In genomic region chr14:24065408-24065807, GRCh38 we compare ENCODE assay signal across 28 cellular contexts. TPM values are rescaled to one million over a fixed set of nuclear protein-coding genes. Genes with fewer than 3 reads are reported as not detected.
"Had no signal": no experiment of that assay in that cellular context is flagged by ENCODE, and none has a peak within 500 bp of the region (broad histone marks: within the 10 kb centered on the region; RNA-seq: fewer than 3 reads in every experiment).

No MANE protein-coding gene starts in this region.

- H3K27ac ChIP-seq: dorsolateral prefrontal cortex, epithelial cell of prostate, gastrocnemius medialis, lower lobe of right lung, pancreas, stomach, thyroid gland had no signal

- DNase-seq: effector CD4-positive, alpha-beta T cell; foreskin fibroblast; gastrocnemius medialis; lower lobe of right lung; naive thymus-derived CD8-positive, alpha-beta T cell; nephron progenitor cell; occipital lobe; stimulated activated CD4-positive, alpha-beta T cell treated with anti-CD3 and anti-CD28 coated beads, Interleukin-12 subunit alpha, Interleukin-12 subunit beta, amount 100 ng/mL, for 4 hours; stimulated activated CD4-positive, alpha-beta T cell treated with anti-CD3 and anti-CD28 coated beads, Interleukin-1b, Interleukin-23, amount 100 ng/mL, for 48 hours; stimulated activated CD4-positive, alpha-beta T cell treated with anti-CD3 and anti-CD28 coated beads, Interleukin-4, amount 100 ng/mL, for 1 hour; stimulated activated CD8-positive, alpha-beta memory T cell treated with anti-CD3 and anti-CD28 coated beads, Interleukin-4, amount 100 ng/mL, for 48 hours; stimulated activated naive CD4-positive, alpha-beta T cell treated with Interleukin-2 at 50 U/mL for 16 hours; stomach; thyroid gland had no signal

- H3K4me3 ChIP-seq: dorsolateral prefrontal cortex, gastrocnemius medialis, lower lobe of right lung, pancreas, smooth muscle cell, stomach, thyroid gland had no signal

- H3K27me3 ChIP-seq: dorsolateral prefrontal cortex, gastrocnemius medialis, pancreas, stomach, thyroid gland had no signal

- H3K9me3 ChIP-seq: gastrocnemius medialis, lower lobe of right lung, pancreas, stomach, thyroid gland had no signal

- H3K4me2 ChIP-seq: smooth muscle cell had no signal

- ATAC-seq: esophagus mucosa; gastrocnemius medialis; left lobe of liver; lower lobe of right lung; naive thymus-derived CD8-positive, alpha-beta T cell; pancreas; sciatic nerve had no signal

- H3K4me3 Mint-ChIP-seq: naive thymus-derived CD8-positive, alpha-beta T cell; nephron progenitor cell; type B pancreatic cell had no signal

- H3K36me3 Mint-ChIP-seq: naive thymus-derived CD8-positive, alpha-beta T cell; type B pancreatic cell had no signal

- H3K27ac Mint-ChIP-seq: naive thymus-derived CD8-positive, alpha-beta T cell; nephron progenitor cell; progenitor cell of endocrine pancreas; type B pancreatic cell had no signal

- H3K36me3 ChIP-seq: gastrocnemius medialis, lower lobe of right lung, pancreas, stomach, thyroid gland had no signal

- H3K9me3 Mint-ChIP-seq: naive thymus-derived CD8-positive, alpha-beta T cell; nephron progenitor cell; type B pancreatic cell had no signal

- H3K4me1 ChIP-seq: gastrocnemius medialis, lower lobe of right lung, stomach, thyroid gland had no signal

RNA-seq across cellular contexts. Expression of gene CPNE6, which starts 6.0 kb away (rescaled TPM):
- total RNA-seq: esophagus mucosa; gastrocnemius medialis; glomerular endothelial cell; lower lobe of right lung; mesenteric fat pad; myocyte; naive thymus-derived CD8-positive, alpha-beta T cell; pancreas; progenitor cell of endocrine pancreas; sciatic nerve; smooth muscle cell; stomach; subcutaneous adipose tissue had no signal
- polyA plus RNA-seq: keratinocyte; naive thymus-derived CD8-positive, alpha-beta T cell; smooth muscle cell had no signal

RNA-seq across cellular contexts. Expression of gene CARMIL3, which starts 13.6 kb away (rescaled TPM):
- total RNA-seq: smooth muscle cell had no signal
- polyA plus RNA-seq: smooth muscle cell had no signal
